Comparison of ENCODE assay signal across 8 cellular contexts in genomic region chr11:9280655-9281301, GRCh38. TPM values are rescaled to one million over a fixed set of nuclear protein-coding genes. Genes with fewer than 3 reads are reported as not detected.
DNase-seq lines count a peak whose midpoint lies in the region; ATAC-seq and TF ChIP-seq lines count a peak whose summit lies in the region.

No MANE protein-coding gene starts in this region.

- H3K4me3 ChIP-seq in heart left ventricle (no peak overlapping the region), OCI-LY7 (ENCODE audit: low read depth, low read length, poor library complexity, severe bottlenecking) (no peak overlapping the region)
- H3K4me3 ChIP-seq in naive thymus-derived CD4-positive, alpha-beta T cell (ENCODE audit: low read length): peak overlapping the region; percentile 37

- no peak overlapping the region for H3K4me2 ChIP-seq in OCI-LY7 (ENCODE audit: low read length)

- H3K27ac Mint-ChIP-seq in naive thymus-derived CD4-positive, alpha-beta T cell: peak overlapping the region; percentile 72 to 94 (median 82)

- H3K27ac ChIP-seq in heart left ventricle (peak overlapping the region in 8 of 12 donors; percentile 0 to 46 (median 24)), OCI-LY7 (ENCODE audit: low read depth, low read length, poor library complexity, severe bottlenecking) (no peak overlapping the region)
- H3K27ac ChIP-seq in naive thymus-derived CD4-positive, alpha-beta T cell (ENCODE audit: low read depth, low read length): peak overlapping the region; percentile 55

- no peaks in the 10 kb centered on the region for H4K20me1 ChIP-seq in OCI-LY7 (ENCODE audit: insufficient read depth, low read length)

- TF ChIP-seq POLR2A in heart left ventricle (IDR thresholded peaks at IDR 0.05): no peak

- H3K36me3 ChIP-seq in heart left ventricle (peaks cover 0 to 43% (median 20%) of the 10 kb centered on the region in 9 donors), OCI-LY7 (ENCODE audit: insufficient read depth, low read length) (peaks cover 22% of the 10 kb centered on the region)
- peaks cover 0 to 2% (median 0%) of the 10 kb centered on the region in 3 experiments for H3K36me3 ChIP-seq in naive thymus-derived CD4-positive, alpha-beta T cell (ENCODE audit: control insufficient read depth in 2 of 3, insufficient read depth in 3 of 3, low read length in 3 of 3)

- CTCF ChIA-PET in OCI-LY7 (lab: Charles Lee; ENCODE audit: unreplicated experiment): no interaction called here
- CTCF ChIA-PET in naive thymus-derived CD4-positive, alpha-beta T cell (lab: Charles Lee): interaction anchor here (0.6 to 1.6 kb wide), 9 partner anchors 10 to 226 kb away, joined by 3 to 7 read pairs (median 5); partner anchors contain the start of gene DENND5A

- H3K9me3 ChIP-seq in heart left ventricle (no peaks in the 10 kb centered on the region), OCI-LY7 (ENCODE audit: low read length) (no peaks in the 10 kb centered on the region)
- H3K9me3 ChIP-seq in naive thymus-derived CD4-positive, alpha-beta T cell (ENCODE audit: control insufficient read depth in 2 of 3, low read length in 3 of 3): no peaks in the 10 kb centered on the region

- no peaks in the 10 kb centered on the region for H3K79me2 ChIP-seq in OCI-LY7 (ENCODE audit: insufficient read depth, low read depth, low read length)

- intact Hi-C loops in heart left ventricle (cut with DNase I) (no loop called here), cardiac septum (cut with DNase I) (no loop called here), OCI-LY7 (cut with micrococcal nuclease; ENCODE audit: unreplicated experiment) (loop anchor here (1.0 kb wide), 1 partner anchor 29 kb away; no protein-coding TSS in a partner anchor), head of caudate nucleus (cut with DNase I) (no loop called here)
- intact Hi-C loops in naive thymus-derived CD4-positive, alpha-beta T cell (cut with micrococcal nuclease): loop anchor here (1.0 to 5.0 kb wide), 5 partner anchors 16 to 227 kb away; partner anchors contain the start of gene TMEM41B (in 2 of the 2)

- no peaks in the 10 kb centered on the region for H3K9me2 ChIP-seq in OCI-LY7 (ENCODE audit: insufficient read depth, low read length)

- H3K36me3 Mint-ChIP-seq in naive thymus-derived CD4-positive, alpha-beta T cell: peaks cover 0 to 11% (median under 1%) of the 10 kb centered on the region in 5 donors

- H2AFZ ChIP-seq in OCI-LY7 (ENCODE audit: low read length): no peak overlapping the region

- no peaks in the 10 kb centered on the region for H3K9me3 Mint-ChIP-seq in naive thymus-derived CD4-positive, alpha-beta T cell

- POLR2A ChIA-PET in OCI-LY7 (lab: Charles Lee): interaction anchor here (0.5 to 1.2 kb wide), 7 partner anchors 10 to 219 kb away, joined by 3 to 6 read pairs (median 3); no protein-coding TSS in a partner anchor
- POLR2A ChIA-PET in naive thymus-derived CD4-positive, alpha-beta T cell (lab: Charles Lee): interaction anchor here (0.7 to 2.7 kb wide), 17 partner anchors 11 to 1576 kb away, joined by 3 to 14 read pairs (median 4); partner anchors contain the start of gene ZNF143

- H3K4me1 Mint-ChIP-seq in naive thymus-derived CD4-positive, alpha-beta T cell: peaks cover 11 to 36% (median 17%) of the 10 kb centered on the region in 7 donors

- 43 to 53% (median 51%) methylated on average over 4 of the region's 4 CpGs for WGBS in heart left ventricle, 4 donors

- DNase-seq in heart left ventricle (no peak), cardiac septum (ENCODE audit: low spot score) (no peak), OCI-LY7 (ENCODE audit: low spot score) (peak; percentile 43), NCI-H748 treated with DMSO at 0.1 percent for 48 hours (lab: John Stamatoyannopoulos, UW) (no peak), head of caudate nucleus (no peak)
- peak; percentile 57 for DNase-seq in activated naive CD4-positive, alpha-beta T cell treated with Interleukin-2 at 50 U/mL for 16 hours
- DNase-seq in naive thymus-derived CD4-positive, alpha-beta T cell: peak in 8 of 9 donors; percentile 59 to 80 (median 72)

- TF ChIP-seq CTCF in heart left ventricle (IDR thresholded peaks at IDR 0.05) (no peak), OCI-LY7 (conservative IDR thresholded peaks at IDR 0.05; ENCODE audit: low read length) (no peak)

- no peaks in the 10 kb centered on the region for H3K27me3 ChIP-seq in heart left ventricle
- H3K27me3 ChIP-seq in naive thymus-derived CD4-positive, alpha-beta T cell (ENCODE audit: control insufficient read depth in 2 of 2, insufficient read depth in 2 of 2, low read length in 2 of 2): no peaks in the 10 kb centered on the region

- no peak for ATAC-seq in heart left ventricle
- peak; percentile 92 for ATAC-seq in HG03097 (IDR thresholded peaks at IDR 0.05; ENCODE audit: low FRiP score, unreplicated experiment)
- peak; percentile 95 for ATAC-seq in naive thymus-derived CD4-positive, alpha-beta T cell

- BruUV-seq in OCI-LY7 (replicated peaks; lab: Mats Ljungman, UMichigan): no TSS peak

- no peaks in the 10 kb centered on the region for H3K27me3 Mint-ChIP-seq in naive thymus-derived CD4-positive, alpha-beta T cell

- peak overlapping the region; percentile 35 to 79 (median 77) for H3K4me3 Mint-ChIP-seq in naive thymus-derived CD4-positive, alpha-beta T cell

- H3K4me1 ChIP-seq in heart left ventricle (peaks cover 0 to 20% (median 2%) of the 10 kb centered on the region in 12 donors), OCI-LY7 (ENCODE audit: insufficient read depth, low read length, poor library complexity, severe bottlenecking) (peaks cover 4% of the 10 kb centered on the region)
- peaks cover 11 to 14% of the 10 kb centered on the region in 2 donors for H3K4me1 ChIP-seq in naive thymus-derived CD4-positive, alpha-beta T cell (ENCODE audit: control insufficient read depth in 2 of 2, insufficient read depth in 2 of 2, low read length in 2 of 2)

RNA-seq across cellular contexts. Expression of gene DENND5A, which starts 15.6 kb away (rescaled TPM):
- total RNA-seq in heart left ventricle: 100 to 1,000 TPM; 104 to 175 (median 118) TPM
- polyA plus RNA-seq in heart left ventricle: 10 to 100 TPM; 44.5 to 94.2 TPM
- 132 TPM for total RNA-seq in cardiac septum
- 8.3 and 10.5 TPM in 2 replicates for total RNA-seq in OCI-LY7 (2014; rRNA removed; shearing (Covaris generic))
- total RNA-seq in OCI-LY7 (2022): 4.0 and 5.1 TPM in 2 replicates
- 100 to 1,000 TPM in 4 of 5 experiments, 10 to 100 TPM in 1; 65.0 to 178 (median 108) TPM for total RNA-seq in naive thymus-derived CD4-positive, alpha-beta T cell
- 10 to 100 TPM; 33.9 to 60.3 TPM for polyA plus RNA-seq in naive thymus-derived CD4-positive, alpha-beta T cell

RNA-seq across cellular contexts. Expression of gene TMEM41B, which starts 33.6 kb away (rescaled TPM):
- total RNA-seq in heart left ventricle: 10 to 100 TPM; 17.7 to 27.8 (median 22.6) TPM
- polyA plus RNA-seq in heart left ventricle: 10 to 100 TPM; 14.8 to 21.7 TPM
- 18.2 TPM for total RNA-seq in cardiac septum
- 46.9 and 53.9 TPM in 2 replicates for total RNA-seq in OCI-LY7 (2014; rRNA removed; shearing (Covaris generic))
- 44.3 and 44.7 TPM in 2 replicates for total RNA-seq in OCI-LY7 (2022)
- 10 to 100 TPM; 33.9 to 73.7 (median 49.0) TPM for total RNA-seq in naive thymus-derived CD4-positive, alpha-beta T cell
- polyA plus RNA-seq in naive thymus-derived CD4-positive, alpha-beta T cell: 10 to 100 TPM; 10.5 to 11.9 TPM

Comparison
In these comparisons a context has a peak if more than half of its experiments do, and no peak if none do; other contexts are left out.
1. ATAC-seq: peak in HG03097 (single experiment) and naive thymus-derived CD4-positive, alpha-beta T cell (single experiment); none in heart left ventricle (0 of 4).
2. DNase-seq: peak in OCI-LY7 (single experiment), activated naive CD4-positive, alpha-beta T cell treated with Interleukin-2 at 50 U/mL for 16 hours (single experiment) and naive thymus-derived CD4-positive, alpha-beta T cell (8 of 9); none in heart left ventricle (0 of 5), cardiac septum (single experiment), NCI-H748 treated with DMSO at 0.1 percent for 48 hours (single experiment) and head of caudate nucleus (0 of 42).
3. RNA of gene DENND5A, which starts 15.6 kb away (total RNA-seq): 132 TPM in cardiac septum (single experiment), 104 to 175 TPM in heart left ventricle and 65.0 to 178 TPM in naive thymus-derived CD4-positive, alpha-beta T cell; 4.0 to 10.5 TPM in OCI-LY7; every median in the first group is over 4 times any median in the second.
4. intact Hi-C loops: an anchor here in OCI-LY7 (1.0 kb wide) and naive thymus-derived CD4-positive, alpha-beta T cell (1.0 to 5.0 kb wide); none called in heart left ventricle, cardiac septum and head of caudate nucleus.